In the genomic region with DNA sequence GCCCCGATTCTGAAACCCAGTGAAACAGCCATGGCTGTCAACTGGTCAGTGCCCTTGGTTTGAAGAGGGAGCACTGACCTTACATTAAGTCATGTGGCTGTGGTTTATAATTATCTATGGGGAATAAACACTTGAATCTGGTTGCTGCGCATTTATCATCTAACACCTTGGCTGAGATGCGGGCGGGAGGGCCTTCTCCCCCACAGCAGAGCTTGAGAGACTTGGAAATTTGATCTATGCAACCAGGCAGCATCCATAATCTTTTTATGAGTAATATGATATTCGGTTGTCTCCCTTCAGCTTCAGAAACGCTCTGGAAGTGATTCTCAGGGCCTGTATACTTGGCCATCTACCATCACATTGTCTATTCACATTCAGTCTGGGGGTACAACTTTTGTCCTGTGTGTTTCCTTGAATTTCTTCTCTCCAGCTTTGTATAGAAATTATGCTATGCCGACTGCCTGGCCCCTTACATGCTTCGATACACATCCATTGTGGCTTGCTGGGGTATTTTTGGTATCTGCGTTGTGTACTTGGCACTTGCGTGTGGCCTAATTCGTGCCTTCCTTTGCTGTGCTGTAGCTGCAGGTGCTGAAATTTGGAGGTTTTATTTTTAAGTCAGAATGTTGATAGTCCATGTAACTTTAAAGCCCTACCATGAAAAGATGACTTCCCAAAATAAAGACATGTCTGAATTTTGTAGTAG, we compare ENCODE assay signal across 1 cellular context.
TF ChIP-seq lines count a peak whose summit lies in the region.

No MANE protein-coding gene starts in this region.

TF ChIP-seq in GM23338, 12 proteins besides CTCF, POLR2A, EP300 and RAD21:
- TF ChIP-seq, protein P1, sequence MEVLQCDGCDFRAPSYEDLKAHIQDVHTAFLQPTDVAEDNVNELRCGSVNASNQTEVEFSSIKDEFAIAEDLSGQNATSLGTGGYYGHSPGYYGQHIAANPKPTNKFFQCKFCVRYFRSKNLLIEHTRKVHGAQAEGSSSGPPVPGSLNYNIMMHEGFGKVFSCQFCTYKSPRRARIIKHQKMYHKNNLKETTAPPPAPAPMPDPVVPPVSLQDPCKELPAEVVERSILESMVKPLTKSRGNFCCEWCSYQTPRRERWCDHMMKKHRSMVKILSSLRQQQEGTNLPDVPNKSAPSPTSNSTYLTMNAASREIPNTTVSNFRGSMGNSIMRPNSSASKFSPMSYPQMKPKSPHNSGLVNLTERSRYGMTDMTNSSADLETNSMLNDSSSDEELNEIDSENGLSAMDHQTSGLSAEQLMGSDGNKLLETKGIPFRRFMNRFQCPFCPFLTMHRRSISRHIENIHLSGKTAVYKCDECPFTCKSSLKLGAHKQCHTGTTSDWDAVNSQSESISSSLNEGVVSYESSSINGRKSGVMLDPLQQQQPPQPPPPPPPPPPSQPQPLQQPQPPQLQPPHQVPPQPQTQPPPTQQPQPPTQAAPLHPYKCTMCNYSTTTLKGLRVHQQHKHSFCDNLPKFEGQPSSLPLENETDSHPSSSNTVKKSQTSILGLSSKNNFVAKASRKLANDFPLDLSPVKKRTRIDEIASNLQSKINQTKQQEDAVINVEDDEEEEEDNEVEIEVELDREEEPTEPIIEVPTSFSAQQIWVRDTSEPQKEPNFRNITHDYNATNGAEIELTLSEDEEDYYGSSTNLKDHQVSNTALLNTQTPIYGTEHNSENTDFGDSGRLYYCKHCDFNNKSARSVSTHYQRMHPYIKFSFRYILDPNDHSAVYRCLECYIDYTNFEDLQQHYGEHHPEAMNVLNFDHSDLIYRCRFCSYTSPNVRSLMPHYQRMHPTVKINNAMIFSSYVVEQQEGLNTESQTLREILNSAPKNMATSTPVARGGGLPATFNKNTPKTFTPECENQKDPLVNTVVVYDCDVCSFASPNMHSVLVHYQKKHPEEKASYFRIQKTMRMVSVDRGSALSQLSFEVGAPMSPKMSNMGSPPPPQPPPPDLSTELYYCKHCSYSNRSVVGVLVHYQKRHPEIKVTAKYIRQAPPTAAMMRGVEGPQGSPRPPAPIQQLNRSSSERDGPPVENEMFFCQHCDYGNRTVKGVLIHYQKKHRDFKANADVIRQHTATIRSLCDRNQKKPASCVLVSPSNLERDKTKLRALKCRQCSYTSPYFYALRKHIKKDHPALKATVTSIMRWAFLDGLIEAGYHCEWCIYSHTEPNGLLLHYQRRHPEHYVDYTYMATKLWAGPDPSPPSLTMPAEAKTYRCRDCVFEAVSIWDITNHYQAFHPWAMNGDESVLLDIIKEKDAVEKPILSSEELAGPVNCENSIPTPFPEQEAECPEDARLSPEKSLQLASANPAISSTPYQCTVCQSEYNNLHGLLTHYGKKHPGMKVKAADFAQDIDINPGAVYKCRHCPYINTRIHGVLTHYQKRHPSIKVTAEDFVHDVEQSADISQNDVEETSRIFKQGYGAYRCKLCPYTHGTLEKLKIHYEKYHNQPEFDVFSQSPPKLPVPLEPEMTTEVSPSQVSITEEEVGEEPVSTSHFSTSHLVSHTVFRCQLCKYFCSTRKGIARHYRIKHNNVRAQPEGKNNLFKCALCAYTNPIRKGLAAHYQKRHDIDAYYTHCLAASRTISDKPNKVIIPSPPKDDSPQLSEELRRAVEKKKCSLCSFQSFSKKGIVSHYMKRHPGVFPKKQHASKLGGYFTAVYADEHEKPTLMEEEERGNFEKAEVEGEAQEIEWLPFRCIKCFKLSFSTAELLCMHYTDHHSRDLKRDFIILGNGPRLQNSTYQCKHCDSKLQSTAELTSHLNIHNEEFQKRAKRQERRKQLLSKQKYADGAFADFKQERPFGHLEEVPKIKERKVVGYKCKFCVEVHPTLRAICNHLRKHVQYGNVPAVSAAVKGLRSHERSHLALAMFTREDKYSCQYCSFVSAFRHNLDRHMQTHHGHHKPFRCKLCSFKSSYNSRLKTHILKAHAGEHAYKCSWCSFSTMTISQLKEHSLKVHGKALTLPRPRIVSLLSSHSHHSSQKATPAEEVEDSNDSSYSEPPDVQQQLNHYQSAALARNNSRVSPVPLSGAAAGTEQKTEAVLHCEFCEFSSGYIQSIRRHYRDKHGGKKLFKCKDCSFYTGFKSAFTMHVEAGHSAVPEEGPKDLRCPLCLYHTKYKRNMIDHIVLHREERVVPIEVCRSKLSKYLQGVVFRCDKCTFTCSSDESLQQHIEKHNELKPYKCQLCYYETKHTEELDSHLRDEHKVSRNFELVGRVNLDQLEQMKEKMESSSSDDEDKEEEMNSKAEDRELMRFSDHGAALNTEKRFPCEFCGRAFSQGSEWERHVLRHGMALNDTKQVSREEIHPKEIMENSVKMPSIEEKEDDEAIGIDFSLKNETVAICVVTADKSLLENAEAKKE (CRISPR knock-in tag; IDR thresholded peaks at IDR 0.05): no peak
- TF ChIP-seq STAT1 (IDR thresholded peaks at IDR 0.05; ENCODE audit: unreplicated experiment) (no peak), CREB1 (CRISPR knock-in tag; IDR thresholded peaks at IDR 0.05; ENCODE audit: low read depth) (no peak), ETS1 (IDR thresholded peaks at IDR 0.05) (no peak), ZNF331 (CRISPR knock-in tag; IDR thresholded peaks at IDR 0.05; ENCODE audit: low read depth) (no peak), EZH2phosphoT487 (IDR thresholded peaks at IDR 0.05; ENCODE audit: unreplicated experiment) (no peak), NANOG (IDR thresholded peaks at IDR 0.05; ENCODE audit: borderline replicate concordance) (no peak), REST (IDR thresholded peaks at IDR 0.05; ENCODE audit: unreplicated experiment) (no peak), JUNB (IDR thresholded peaks at IDR 0.05; ENCODE audit: unreplicated experiment) (no peak), POLR2AphosphoS5 (IDR thresholded peaks at IDR 0.05; ENCODE audit: low read depth) (no peak), ZNF114 (CRISPR knock-in tag; IDR thresholded peaks at IDR 0.05) (no peak), EZH2 (IDR thresholded peaks at IDR 0.05; ENCODE audit: low read depth, unreplicated experiment) (no peak)
